ENCODE assay signal across 8 cellular contexts in the genomic region with DNA sequence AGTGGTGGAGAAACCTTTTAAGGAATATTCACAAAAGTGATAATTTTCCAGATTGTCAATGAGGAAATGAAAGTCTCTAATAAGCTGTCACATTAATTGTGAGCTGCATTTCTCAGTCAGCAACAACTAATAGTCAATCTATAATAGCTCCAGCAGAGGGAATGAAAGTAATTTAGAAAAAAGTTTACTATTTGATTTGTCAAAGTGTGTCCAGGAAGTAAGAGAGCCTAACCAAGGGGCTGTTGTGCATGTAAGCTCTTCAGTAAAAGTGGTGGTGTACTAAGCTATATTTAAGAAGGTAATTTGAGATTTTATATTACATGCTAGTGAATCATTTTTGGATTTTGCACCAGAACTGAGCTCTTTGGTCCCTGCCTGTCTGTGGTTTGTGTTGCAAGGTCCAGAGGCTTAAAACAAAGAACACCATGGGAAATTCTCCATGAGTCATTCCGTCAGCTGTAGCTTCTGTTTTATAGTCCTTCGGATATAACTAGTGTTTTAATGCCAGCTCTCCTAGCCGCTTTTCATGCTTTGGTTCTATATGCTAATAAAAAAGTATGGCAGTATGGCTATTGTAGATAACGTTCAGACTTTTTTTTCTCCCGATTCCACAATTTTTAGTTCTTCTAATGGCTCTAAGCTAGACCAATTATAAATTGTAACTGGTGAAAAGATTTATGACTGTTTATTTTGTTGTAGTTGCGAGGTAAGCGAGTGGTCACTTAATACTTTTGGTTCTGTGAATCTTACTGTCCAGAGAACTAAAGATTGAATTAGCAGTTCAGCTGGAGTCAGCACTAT.
DNase-seq lines count a peak whose midpoint lies in the region; ATAC-seq and TF ChIP-seq lines count a peak whose summit lies in the region.

No MANE protein-coding gene starts in this region.

- no peaks in the 10 kb centered on the region for H3K9me3 Mint-ChIP-seq in endothelial cell (ENCODE audit: unreplicated experiment)

- no peak overlapping the region for H3K4me3 Mint-ChIP-seq in endothelial cell (ENCODE audit: unreplicated experiment)

- H3K27ac Mint-ChIP-seq in endothelial cell (ENCODE audit: unreplicated experiment), result peak overlapping the region; percentile 91

- H3K4me1 Mint-ChIP-seq in endothelial cell (ENCODE audit: unreplicated experiment), result peaks cover 57% of the 10 kb centered on the region

- DNase-seq in DMS79 treated with DMSO at 0.1 percent for 48 hours (lab: John Stamatoyannopoulos, UW) (peak; percentile 94), NCI-H524 treated with DMSO at 0.1 percent for 48 hours (lab: John Stamatoyannopoulos, UW) (peak; percentile 29), endothelial cell (ENCODE audit: low spot score) (no peak), omental fat pad (ENCODE audit: low spot score) (no peak), NCI-H1694 treated with DMSO at 0.1 percent for 48 hours (lab: John Stamatoyannopoulos, UW) (no peak)
- no peak for DNase-seq in effector CD8-positive, alpha-beta T cell (lab: John Stamatoyannopoulos, UW)

- peaks cover 1% of the 10 kb centered on the region for H3K27me3 Mint-ChIP-seq in endothelial cell (ENCODE audit: unreplicated experiment)

- TF ChIP-seq CTCF in endothelial cell (IDR thresholded peaks at IDR 0.05; ENCODE audit: unreplicated experiment) (no peak), omental fat pad (IDR thresholded peaks at IDR 0.05) (no peak)

- peak; percentile 81 for ATAC-seq in omental fat pad (ENCODE audit: low FRiP score)
- ATAC-seq in HG03159 (IDR thresholded peaks at IDR 0.05; ENCODE audit: unreplicated experiment), result no peak
- no peak for ATAC-seq in HG03354 (IDR thresholded peaks at IDR 0.05; ENCODE audit: poor library complexity, severe bottlenecking, unreplicated experiment)

- no peaks in the 10 kb centered on the region for H3K36me3 Mint-ChIP-seq in endothelial cell (ENCODE audit: low read depth, unreplicated experiment)

Comparison
In these comparisons a context has a peak if more than half of its experiments do, and no peak if none do; other contexts are left out.
1. DNase-seq: peak in DMS79 treated with DMSO at 0.1 percent for 48 hours (single experiment) and NCI-H524 treated with DMSO at 0.1 percent for 48 hours (single experiment); none in endothelial cell (single experiment), omental fat pad (single experiment), effector CD8-positive, alpha-beta T cell (single experiment) and NCI-H1694 treated with DMSO at 0.1 percent for 48 hours (single experiment).